In genomic region chr15:41207687-41208448, GRCh38 we compare ENCODE assay signal across 16 cellular contexts. TPM values are rescaled to one million over a fixed set of nuclear protein-coding genes. Genes with fewer than 3 reads are reported as not detected.
A peak's percentile ranks its signal among the peaks of the same experiment; 100 is the strongest.
DNase-seq lines count a peak whose midpoint lies in the region; ATAC-seq, FAIRE-seq and TF ChIP-seq lines count a peak whose summit lies in the region.
"Had no signal": no experiment of that assay in that cellular context is flagged by ENCODE, and none has a peak within 500 bp of the region (broad histone marks: within the 10 kb centered on the region; RNA-seq: fewer than 3 reads in every experiment).

No MANE protein-coding gene starts in this region.

- no peak for ATAC-seq in HG02870 (IDR thresholded peaks at IDR 0.05; ENCODE audit: unreplicated experiment)
- ATAC-seq in stimulated activated naive CD8-positive, alpha-beta T cell treated with anti-CD3 and anti-CD28 coated beads, Interleukin-15, Interleukin-2, amounts not matched to agents 100 U/mL and 50 U/mL, for 24 hours: no peak
- ATAC-seq: activated T-helper 17 cell treated with anti-CD3 and anti-CD28 coated beads, Interleukin-2, amount 50 U/mL, for 72 hours; left colon had no signal

- TF ChIP-seq CTCF in astrocyte (IDR thresholded peaks at IDR 0.05; ENCODE audit: insufficient read depth, low read depth, low read length): no peak

- no peaks in the 10 kb centered on the region for H3K36me3 Mint-ChIP-seq in astrocyte (ENCODE audit: low read depth, unreplicated experiment)

- H3K4me3 Mint-ChIP-seq in astrocyte (ENCODE audit: unreplicated experiment): no peak overlapping the region
- H3K4me3 Mint-ChIP-seq: activated T-helper 17 cell treated with anti-CD3 and anti-CD28 coated beads, Interleukin-2, amount 50 U/mL, for 72 hours had no signal

- no peaks in the 10 kb centered on the region for H4K20me1 ChIP-seq in astrocyte (ENCODE audit: insufficient read depth, low read length)

- H3K4me3 ChIP-seq in MG63 (no peak overlapping the region), astrocyte (ENCODE audit: insufficient read depth, low read depth, low read length) (no peak overlapping the region)
- H3K4me3 ChIP-seq: transverse colon had no signal

- no peak for FAIRE-seq in astrocyte (lab: Jason Lieb, UNC)
- FAIRE-seq: GM12891 had no signal

- intact Hi-C loops in head of caudate nucleus (cut with DNase I): no loop called here

- H3K4me1 Mint-ChIP-seq in astrocyte (ENCODE audit: low read depth, unreplicated experiment): no peaks in the 10 kb centered on the region
- H3K4me1 Mint-ChIP-seq: activated T-helper 17 cell treated with anti-CD3 and anti-CD28 coated beads, Interleukin-2, amount 50 U/mL, for 72 hours had no signal

- DNase-seq in Caki2 (ENCODE audit: low read depth) (peak; percentile 26), MG63 (peak; percentile 80), astrocyte (ENCODE audit: low read depth) (peak; percentile 61), glomerular visceral epithelial cell (ENCODE audit: extremely low spot score) (peak; percentile 88), head of caudate nucleus (no peak), NCI-H510A (lab: John Stamatoyannopoulos, UW) (no peak)
- DNase-seq in stimulated activated naive CD8-positive, alpha-beta T cell treated with anti-CD3 and anti-CD28 coated beads, Interleukin-15, Interleukin-2, amounts not matched to agents 100 U/mL and 50 U/mL, for 24 hours: no peak
- DNase-seq: effector CD8-positive, alpha-beta T cell; left colon; NCI-H2081; stimulated activated CD4-positive, alpha-beta T cell treated with anti-CD3 and anti-CD28 coated beads, Interleukin-1b, Interleukin-23, amount 100 ng/mL, for 48 hours; transverse colon had no signal

- no peaks in the 10 kb centered on the region for H3K79me2 ChIP-seq in astrocyte (ENCODE audit: insufficient read depth, low read length)

- peaks cover 1% of the 10 kb centered on the region for H3K9me3 Mint-ChIP-seq in astrocyte (ENCODE audit: unreplicated experiment)
- H3K9me3 Mint-ChIP-seq: activated T-helper 17 cell treated with anti-CD3 and anti-CD28 coated beads, Interleukin-2, amount 50 U/mL, for 72 hours had no signal

- H3K27ac ChIP-seq in astrocyte (ENCODE audit: low read depth, low read length): no peak overlapping the region
- H3K27ac ChIP-seq: transverse colon had no signal

- H3K4me2 ChIP-seq in astrocyte (ENCODE audit: low read length): no peak overlapping the region

- H3K9me3 ChIP-seq in MG63: no peaks in the 10 kb centered on the region
- no peaks in the 10 kb centered on the region for H3K9me3 ChIP-seq in astrocyte (ENCODE audit: insufficient read depth, low read depth, low read length)
- H3K9me3 ChIP-seq: transverse colon had no signal

- no peaks in the 10 kb centered on the region for H3K36me3 ChIP-seq in MG63
- H3K36me3 ChIP-seq in astrocyte (ENCODE audit: insufficient read depth, low read length): no peaks in the 10 kb centered on the region
- H3K36me3 ChIP-seq: transverse colon had no signal

- H3K9ac ChIP-seq in astrocyte (ENCODE audit: low read length): no peak overlapping the region

- H3K27me3 ChIP-seq in MG63: peaks cover 2% of the 10 kb centered on the region; the same call in 1 of the 2 replicates
- H3K27me3 ChIP-seq in astrocyte (ENCODE audit: insufficient read depth, low read length): peaks cover 13% of the 10 kb centered on the region

- H3K27me3 Mint-ChIP-seq in astrocyte (ENCODE audit: low read depth, unreplicated experiment): no peaks in the 10 kb centered on the region

- in situ Hi-C loops in Caki2 (cut with HindIII; ENCODE audit: low pct_unique_long_range_greater_than_20kb, low sequenced_read_pairs): no loop called here

- H3K4me1 ChIP-seq in astrocyte (ENCODE audit: insufficient read depth, low read length): no peaks in the 10 kb centered on the region
- H3K4me1 ChIP-seq: transverse colon had no signal

- no peak overlapping the region for H3K27ac Mint-ChIP-seq in astrocyte (ENCODE audit: unreplicated experiment)
- H3K27ac Mint-ChIP-seq: activated T-helper 17 cell treated with anti-CD3 and anti-CD28 coated beads, Interleukin-2, amount 50 U/mL, for 72 hours had no signal

- no peak overlapping the region for H2AFZ ChIP-seq in astrocyte (ENCODE audit: low read depth, low read length)

RNA-seq across cellular contexts. Expression of gene EXD1, which starts 22.7 kb away (rescaled TPM):
- total RNA-seq in Caki2 (2014; rRNA removed; shearing (Covaris generic); ENCODE audit: low replicate concordance): not detected in 2 replicates
- total RNA-seq in MG63 (2014; rRNA removed; shearing (Covaris generic); ENCODE audit: low replicate concordance): not detected in 2 replicates
- total RNA-seq in astrocyte: 0.07 TPM in 1 of 2 replicates, not detected in the other
- total RNA-seq: left colon; T-helper 1 cell treated with Interleukin-12 subunit alpha and Interleukin-12 subunit beta and Interleukin-4 antibody, amounts not matched to agents 30 ng/mL and 1 ng/mL, for 36 hours; transverse colon had no signal

RNA-seq across cellular contexts. Expression of gene CHP1, which starts 23.2 kb away (rescaled TPM):
- 160 and 201 TPM in 2 replicates for total RNA-seq in Caki2 (2014; rRNA removed; shearing (Covaris generic); ENCODE audit: low replicate concordance)
- total RNA-seq in MG63 (2014; rRNA removed; shearing (Covaris generic); ENCODE audit: low replicate concordance): 65.9 and 88.1 TPM in 2 replicates
- total RNA-seq in astrocyte: 84.1 and 101 TPM in 2 replicates

Comparison
In these comparisons a context has a peak if more than half of its experiments do, and no peak if none do; other contexts are left out.
1. DNase-seq: peak in Caki2 (single experiment), MG63 (single experiment), astrocyte (single experiment) and glomerular visceral epithelial cell (single experiment); none in head of caudate nucleus (0 of 42), NCI-H510A (single experiment) and stimulated activated naive CD8-positive, alpha-beta T cell treated with anti-CD3 and anti-CD28 coated beads, Interleukin-15, Interleukin-2, amounts not matched to agents 100 U/mL and 50 U/mL, for 24 hours (single experiment).